14 cellular contexts compared by ENCODE assay signal in genomic region chr16:3982216-3982615, GRCh38.
DNase-seq lines count a peak whose midpoint lies in the region; ATAC-seq and TF ChIP-seq lines count a peak whose summit lies in the region.
"Had no signal": no experiment of that assay in that cellular context is flagged by ENCODE, and none has a peak within 500 bp of the region (broad histone marks: within the 10 kb centered on the region; RNA-seq: fewer than 3 reads in every experiment).

No MANE protein-coding gene starts in this region.

- H3K9ac ChIP-seq in BLaER1 (peak overlapping the region; percentile 73), SK-N-MC (ENCODE audit: insufficient read length) (no peak overlapping the region)
- H3K9ac ChIP-seq: GM23248 had no signal

- peaks cover 4% of the 10 kb centered on the region for H3K4me1 Mint-ChIP-seq in activated CD8-positive, alpha-beta T cell treated with anti-CD3 and anti-CD28 coated beads, Interleukin-2, amount 10 ng/mL, durations not matched to agents 7 days and 5 days (ENCODE audit: low read depth)
- H3K4me1 Mint-ChIP-seq in activated CD8-positive, alpha-beta T cell treated with anti-CD3 and anti-CD28 coated beads for 36 hours (ENCODE audit: low read depth), result peaks cover 3% of the 10 kb centered on the region
- H3K4me1 Mint-ChIP-seq in nephron, result peaks cover 28% of the 10 kb centered on the region

- no peak overlapping the region for H3K4me3 Mint-ChIP-seq in activated CD8-positive, alpha-beta T cell treated with anti-CD3 and anti-CD28 coated beads, Interleukin-2, amount 10 ng/mL, durations not matched to agents 7 days and 5 days
- no peak overlapping the region for H3K4me3 Mint-ChIP-seq in activated CD8-positive, alpha-beta T cell treated with anti-CD3 and anti-CD28 coated beads for 36 hours
- H3K4me3 Mint-ChIP-seq in nephron, result no peak overlapping the region
- H3K4me3 Mint-ChIP-seq: CD4-positive, CD25-positive, alpha-beta regulatory T cell had no signal

- peak overlapping the region; percentile 49 for H3K4me3 ChIP-seq in BLaER1
- H3K4me3 ChIP-seq in SK-N-MC, result no peak overlapping the region
- H3K4me3 ChIP-seq: A549, GM23248, HAP-1 had no signal

- no peaks in the 10 kb centered on the region; the same call in 1 of the 2 replicates for H4K20me1 ChIP-seq in BLaER1

- H3K27me3 ChIP-seq in BLaER1, result no peaks in the 10 kb centered on the region

- intact Hi-C loops in activated CD8-positive, alpha-beta T cell treated with anti-CD3 and anti-CD28 coated beads for 36 hours (cut with micrococcal nuclease), result no loop called here

- peak overlapping the region; percentile 95 for H3K4me2 ChIP-seq in BLaER1

- no peak for ATAC-seq in activated CD8-positive, alpha-beta T cell treated with anti-CD3 and anti-CD28 coated beads, Interleukin-2, amount 10 ng/mL, durations not matched to agents 7 days and 5 days
- no peak for ATAC-seq in activated CD8-positive, alpha-beta T cell treated with anti-CD3 and anti-CD28 coated beads for 36 hours
- ATAC-seq in GM21825 (IDR thresholded peaks at IDR 0.05; ENCODE audit: unreplicated experiment), result no peak

- H3K36me3 Mint-ChIP-seq in activated CD8-positive, alpha-beta T cell treated with anti-CD3 and anti-CD28 coated beads, Interleukin-2, amount 10 ng/mL, durations not matched to agents 7 days and 5 days (ENCODE audit: low read depth), result no peaks in the 10 kb centered on the region
- H3K36me3 Mint-ChIP-seq in activated CD8-positive, alpha-beta T cell treated with anti-CD3 and anti-CD28 coated beads for 36 hours (ENCODE audit: low read depth), result no peaks in the 10 kb centered on the region
- H3K36me3 Mint-ChIP-seq in nephron (ENCODE audit: low read depth), result peaks cover under 1% of the 10 kb centered on the region

- H3K27ac Mint-ChIP-seq in activated CD8-positive, alpha-beta T cell treated with anti-CD3 and anti-CD28 coated beads, Interleukin-2, amount 10 ng/mL, durations not matched to agents 7 days and 5 days, result peak overlapping the region; percentile 20
- H3K27ac Mint-ChIP-seq in activated CD8-positive, alpha-beta T cell treated with anti-CD3 and anti-CD28 coated beads for 36 hours, result no peak overlapping the region
- peak overlapping the region in 2 of 3 experiments; percentile 85 to 97 for H3K27ac Mint-ChIP-seq in nephron

- DNase-seq in activated CD8-positive, alpha-beta T cell treated with anti-CD3 and anti-CD28 coated beads, Interleukin-2, amount 10 ng/mL, durations not matched to agents 7 days and 5 days, result no peak
- DNase-seq in activated CD8-positive, alpha-beta T cell treated with anti-CD3 and anti-CD28 coated beads for 36 hours, result no peak
- DNase-seq in SK-N-MC (ENCODE audit: low read depth, low spot score) (no peak), LoVo (ENCODE audit: low spot score) (no peak), CD1c-positive myeloid dendritic cell (ENCODE audit: extremely low spot score) (no peak)
- DNase-seq: Caco-2; CD4-positive, CD25-positive, alpha-beta regulatory T cell had no signal

- CTCF ChIA-PET in activated CD8-positive, alpha-beta T cell treated with anti-CD3 and anti-CD28 coated beads, Interleukin-2, amount 10 ng/mL, durations not matched to agents 7 days and 5 days (lab: Charles Lee), result interaction anchor here (1.0 to 3.6 kb wide), 5 partner anchors 129 to 345 kb away, joined by 3 to 30 read pairs (median 4); no protein-coding TSS in a partner anchor
- CTCF ChIA-PET in activated CD8-positive, alpha-beta T cell treated with anti-CD3 and anti-CD28 coated beads for 36 hours (lab: Charles Lee), result interaction anchor here (1.1 to 1.8 kb wide), 11 partner anchors 13 to 272 kb away, joined by 3 to 12 read pairs (median 4); no protein-coding TSS in a partner anchor

- H3K9me3 ChIP-seq in BLaER1, result no peaks in the 10 kb centered on the region
- no peaks in the 10 kb centered on the region for H3K9me3 ChIP-seq in SK-N-MC (ENCODE audit: low read depth, low read length)
- H3K9me3 ChIP-seq: A549, Caco-2, HAP-1 had no signal

- H3K27ac ChIP-seq in BLaER1 (peak overlapping the region; percentile 82), SK-N-MC (peak overlapping the region; percentile 54)
- H3K27ac ChIP-seq: 22Rv1, GM23248 had no signal

- no peaks in the 10 kb centered on the region for H3K27me3 Mint-ChIP-seq in activated CD8-positive, alpha-beta T cell treated with anti-CD3 and anti-CD28 coated beads, Interleukin-2, amount 10 ng/mL, durations not matched to agents 7 days and 5 days (ENCODE audit: low read depth)
- H3K27me3 Mint-ChIP-seq in activated CD8-positive, alpha-beta T cell treated with anti-CD3 and anti-CD28 coated beads for 36 hours, result no peaks in the 10 kb centered on the region
- H3K27me3 Mint-ChIP-seq in nephron (ENCODE audit: low read depth), result peaks cover 7% of the 10 kb centered on the region

- no peak for TF ChIP-seq CTCF in activated CD8-positive, alpha-beta T cell treated with anti-CD3 and anti-CD28 coated beads for 36 hours (IDR thresholded peaks at IDR 0.05)
- no peak for TF ChIP-seq CTCF in nephron (IDR thresholded peaks at IDR 0.05; ENCODE audit: unreplicated experiment in 3 of 3)

- no peaks in the 10 kb centered on the region for H3K9me3 Mint-ChIP-seq in activated CD8-positive, alpha-beta T cell treated with anti-CD3 and anti-CD28 coated beads, Interleukin-2, amount 10 ng/mL, durations not matched to agents 7 days and 5 days (ENCODE audit: insufficient read depth)
- H3K9me3 Mint-ChIP-seq in activated CD8-positive, alpha-beta T cell treated with anti-CD3 and anti-CD28 coated beads for 36 hours, result no peaks in the 10 kb centered on the region
- no peaks in the 10 kb centered on the region for H3K9me3 Mint-ChIP-seq in nephron

- POLR2A ChIA-PET in activated CD8-positive, alpha-beta T cell treated with anti-CD3 and anti-CD28 coated beads, Interleukin-2, amount 10 ng/mL, durations not matched to agents 7 days and 5 days (lab: Charles Lee), result interaction anchor here (0.5 kb wide), 1 partner anchor 30 kb away, joined by 5 read pairs; no protein-coding TSS in a partner anchor
- POLR2A ChIA-PET in activated CD8-positive, alpha-beta T cell treated with anti-CD3 and anti-CD28 coated beads for 36 hours (lab: Charles Lee), result interaction anchor here (1.2 kb wide), 1 partner anchor 12 kb away, joined by 3 read pairs; no protein-coding TSS in a partner anchor

- H3K36me3 ChIP-seq in BLaER1 (peaks cover 84% of the 10 kb centered on the region), SK-N-MC (ENCODE audit: insufficient read depth, low read length) (no peaks in the 10 kb centered on the region)

- peaks cover 46% of the 10 kb centered on the region for H3K4me1 ChIP-seq in BLaER1
